8 cellular contexts compared by ENCODE assay signal in genomic region chr20:64101731-64102621, GRCh38.
A peak's percentile ranks its signal among the peaks of the same experiment; 100 is the strongest.
DNase-seq lines count a peak whose midpoint lies in the region; ATAC-seq and TF ChIP-seq lines count a peak whose summit lies in the region.

No MANE protein-coding gene starts in this region.

- DNase-seq in AG10803 (ENCODE audit: low read depth) (no peak), HAP-1 (ENCODE audit: low spot score in 2 of 2) (peak; percentile 53 to 89)
- peak; percentile 47 for DNase-seq in activated naive CD8-positive, alpha-beta T cell treated with anti-CD3 and anti-CD28 coated beads, Interleukin-2, amount 50 U/mL, for 16 hours (ENCODE audit: low read depth, low spot score)
- DNase-seq in stimulated activated CD4-positive, alpha-beta T cell treated with anti-CD3 and anti-CD28 coated beads, Interleukin-4, amount 100 ng/mL, for 4 hours, result peak; percentile 48 to 73

- H3K9me3 ChIP-seq in HAP-1 (no peaks in the 10 kb centered on the region), iPS-18a (ENCODE audit: control insufficient read depth, low read depth, low read length) (no peaks in the 10 kb centered on the region)

- in situ Hi-C loops in HAP-1 (cut with MboI; ENCODE audit: low sequenced_read_pairs), result no loop called here

- H3K36me3 ChIP-seq in HAP-1 (replicated peaks) (no peaks in the 10 kb centered on the region), iPS-18a (ENCODE audit: control insufficient read depth, low read depth, low read length) (no peaks in the 10 kb centered on the region)

- no peak overlapping the region for H3K27ac ChIP-seq in iPS-18a (ENCODE audit: low read length)

- H3K9ac ChIP-seq in iPS-18a (ENCODE audit: low read length), result no peak overlapping the region

- H3K27me3 ChIP-seq in HAP-1 (ENCODE audit: low read depth), result no peaks in the 10 kb centered on the region
- peaks cover 35% of the 10 kb centered on the region for H3K27me3 ChIP-seq in iPS-18a (ENCODE audit: control insufficient read depth, insufficient read depth, low read length)

- peaks cover 5% of the 10 kb centered on the region; the same call in 1 of the 2 replicates for H3K4me1 ChIP-seq in HAP-1
- H3K4me1 ChIP-seq in iPS-18a (ENCODE audit: control insufficient read depth, low read depth, low read length), result no peaks in the 10 kb centered on the region

- peak; percentile 36 for TF ChIP-seq CTCF in AG10803 (conservative IDR thresholded peaks at IDR 0.05; ENCODE audit: low read length)

- peak; percentile 85 for ATAC-seq in SK-N-SH treated with all-trans-retinoic acid at 6 μM for 48 hours
- no peak for ATAC-seq in HG03354 (IDR thresholded peaks at IDR 0.05; ENCODE audit: poor library complexity, severe bottlenecking, unreplicated experiment)
- no peak for ATAC-seq in HG03108 (IDR thresholded peaks at IDR 0.05; ENCODE audit: unreplicated experiment)

- H3K4me3 ChIP-seq in AG10803 (ENCODE audit: low read length), result no peak overlapping the region
- H3K4me3 ChIP-seq in HAP-1, result peak overlapping the region; percentile 56
- peak overlapping the region; percentile 55 for H3K4me3 ChIP-seq in iPS-18a (ENCODE audit: low read length)

TF ChIP-seq in SK-N-SH treated with all-trans-retinoic acid at 6 μM for 48 hours, 23 proteins besides CTCF, POLR2A, EP300 and RAD21:
- TF ChIP-seq, protein P1, sequence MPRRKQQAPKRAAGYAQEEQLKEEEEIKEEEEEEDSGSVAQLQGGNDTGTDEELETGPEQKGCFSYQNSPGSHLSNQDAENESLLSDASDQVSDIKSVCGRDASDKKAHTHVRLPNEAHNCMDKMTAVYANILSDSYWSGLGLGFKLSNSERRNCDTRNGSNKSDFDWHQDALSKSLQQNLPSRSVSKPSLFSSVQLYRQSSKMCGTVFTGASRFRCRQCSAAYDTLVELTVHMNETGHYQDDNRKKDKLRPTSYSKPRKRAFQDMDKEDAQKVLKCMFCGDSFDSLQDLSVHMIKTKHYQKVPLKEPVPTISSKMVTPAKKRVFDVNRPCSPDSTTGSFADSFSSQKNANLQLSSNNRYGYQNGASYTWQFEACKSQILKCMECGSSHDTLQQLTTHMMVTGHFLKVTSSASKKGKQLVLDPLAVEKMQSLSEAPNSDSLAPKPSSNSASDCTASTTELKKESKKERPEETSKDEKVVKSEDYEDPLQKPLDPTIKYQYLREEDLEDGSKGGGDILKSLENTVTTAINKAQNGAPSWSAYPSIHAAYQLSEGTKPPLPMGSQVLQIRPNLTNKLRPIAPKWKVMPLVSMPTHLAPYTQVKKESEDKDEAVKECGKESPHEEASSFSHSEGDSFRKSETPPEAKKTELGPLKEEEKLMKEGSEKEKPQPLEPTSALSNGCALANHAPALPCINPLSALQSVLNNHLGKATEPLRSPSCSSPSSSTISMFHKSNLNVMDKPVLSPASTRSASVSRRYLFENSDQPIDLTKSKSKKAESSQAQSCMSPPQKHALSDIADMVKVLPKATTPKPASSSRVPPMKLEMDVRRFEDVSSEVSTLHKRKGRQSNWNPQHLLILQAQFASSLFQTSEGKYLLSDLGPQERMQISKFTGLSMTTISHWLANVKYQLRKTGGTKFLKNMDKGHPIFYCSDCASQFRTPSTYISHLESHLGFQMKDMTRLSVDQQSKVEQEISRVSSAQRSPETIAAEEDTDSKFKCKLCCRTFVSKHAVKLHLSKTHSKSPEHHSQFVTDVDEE (CRISPR knock-in tag; IDR thresholded peaks at IDR 0.05), result no peak
- TF ChIP-seq TOX (CRISPR knock-in tag; IDR thresholded peaks at IDR 0.05; ENCODE audit: borderline replicate concordance) (no peak), CREB5 (CRISPR knock-in tag; IDR thresholded peaks at IDR 0.05; ENCODE audit: low read depth) (no peak), ISL1 (CRISPR knock-in tag; IDR thresholded peaks at IDR 0.05) (no peak), ZNF70 (CRISPR knock-in tag; IDR thresholded peaks at IDR 0.05) (no peak), ESRRG (CRISPR knock-in tag; IDR thresholded peaks at IDR 0.05) (no peak), TCF4 (CRISPR knock-in tag; IDR thresholded peaks at IDR 0.05; ENCODE audit: borderline replicate concordance) (no peak), ZFP3 (CRISPR knock-in tag; IDR thresholded peaks at IDR 0.05) (no peak), PPARA (CRISPR knock-in tag; IDR thresholded peaks at IDR 0.05; ENCODE audit: borderline replicate concordance) (no peak), ZC3H10 (CRISPR knock-in tag; IDR thresholded peaks at IDR 0.05) (no peak), PATZ1 (CRISPR knock-in tag; IDR thresholded peaks at IDR 0.05; ENCODE audit: borderline replicate concordance) (no peak), OSR1 (CRISPR knock-in tag; IDR thresholded peaks at IDR 0.05) (no peak), ZNF565 (CRISPR knock-in tag; conservative IDR thresholded peaks at IDR 0.05; ENCODE audit: low read depth) (no peak), ARNTL (CRISPR knock-in tag; IDR thresholded peaks at IDR 0.05; ENCODE audit: borderline replicate concordance, low read depth) (no peak), ZNF8 (CRISPR knock-in tag; IDR thresholded peaks at IDR 0.05) (no peak), RARB (CRISPR knock-in tag; IDR thresholded peaks at IDR 0.05) (no peak)
- TF ChIP-seq, protein P2, sequence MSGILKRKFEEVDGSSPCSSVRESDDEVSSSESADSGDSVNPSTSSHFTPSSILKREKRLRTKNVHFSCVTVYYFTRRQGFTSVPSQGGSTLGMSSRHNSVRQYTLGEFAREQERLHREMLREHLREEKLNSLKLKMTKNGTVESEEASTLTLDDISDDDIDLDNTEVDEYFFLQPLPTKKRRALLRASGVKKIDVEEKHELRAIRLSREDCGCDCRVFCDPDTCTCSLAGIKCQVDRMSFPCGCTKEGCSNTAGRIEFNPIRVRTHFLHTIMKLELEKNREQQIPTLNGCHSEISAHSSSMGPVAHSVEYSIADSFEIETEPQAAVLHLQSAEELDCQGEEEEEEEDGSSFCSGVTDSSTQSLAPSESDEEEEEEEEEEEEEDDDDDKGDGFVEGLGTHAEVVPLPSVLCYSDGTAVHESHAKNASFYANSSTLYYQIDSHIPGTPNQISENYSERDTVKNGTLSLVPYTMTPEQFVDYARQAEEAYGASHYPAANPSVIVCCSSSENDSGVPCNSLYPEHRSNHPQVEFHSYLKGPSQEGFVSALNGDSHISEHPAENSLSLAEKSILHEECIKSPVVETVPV (CRISPR knock-in tag; IDR thresholded peaks at IDR 0.05), result no peak
- TF ChIP-seq, protein P3, sequence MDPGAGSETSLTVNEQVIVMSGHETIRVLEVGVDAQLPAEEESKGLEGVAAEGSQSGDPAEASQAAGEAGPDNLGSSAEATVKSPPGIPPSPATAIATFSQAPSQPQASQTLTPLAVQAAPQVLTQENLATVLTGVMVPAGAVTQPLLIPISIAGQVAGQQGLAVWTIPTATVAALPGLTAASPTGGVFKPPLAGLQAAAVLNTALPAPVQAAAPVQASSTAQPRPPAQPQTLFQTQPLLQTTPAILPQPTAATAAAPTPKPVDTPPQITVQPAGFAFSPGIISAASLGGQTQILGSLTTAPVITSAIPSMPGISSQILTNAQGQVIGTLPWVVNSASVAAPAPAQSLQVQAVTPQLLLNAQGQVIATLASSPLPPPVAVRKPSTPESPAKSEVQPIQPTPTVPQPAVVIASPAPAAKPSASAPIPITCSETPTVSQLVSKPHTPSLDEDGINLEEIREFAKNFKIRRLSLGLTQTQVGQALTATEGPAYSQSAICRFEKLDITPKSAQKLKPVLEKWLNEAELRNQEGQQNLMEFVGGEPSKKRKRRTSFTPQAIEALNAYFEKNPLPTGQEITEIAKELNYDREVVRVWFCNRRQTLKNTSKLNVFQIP (CRISPR knock-in tag; IDR thresholded peaks at IDR 0.05; ENCODE audit: borderline replicate concordance, low read depth), result no peak
